ENCODE assay signal across 9 cellular contexts in the genomic region with DNA sequence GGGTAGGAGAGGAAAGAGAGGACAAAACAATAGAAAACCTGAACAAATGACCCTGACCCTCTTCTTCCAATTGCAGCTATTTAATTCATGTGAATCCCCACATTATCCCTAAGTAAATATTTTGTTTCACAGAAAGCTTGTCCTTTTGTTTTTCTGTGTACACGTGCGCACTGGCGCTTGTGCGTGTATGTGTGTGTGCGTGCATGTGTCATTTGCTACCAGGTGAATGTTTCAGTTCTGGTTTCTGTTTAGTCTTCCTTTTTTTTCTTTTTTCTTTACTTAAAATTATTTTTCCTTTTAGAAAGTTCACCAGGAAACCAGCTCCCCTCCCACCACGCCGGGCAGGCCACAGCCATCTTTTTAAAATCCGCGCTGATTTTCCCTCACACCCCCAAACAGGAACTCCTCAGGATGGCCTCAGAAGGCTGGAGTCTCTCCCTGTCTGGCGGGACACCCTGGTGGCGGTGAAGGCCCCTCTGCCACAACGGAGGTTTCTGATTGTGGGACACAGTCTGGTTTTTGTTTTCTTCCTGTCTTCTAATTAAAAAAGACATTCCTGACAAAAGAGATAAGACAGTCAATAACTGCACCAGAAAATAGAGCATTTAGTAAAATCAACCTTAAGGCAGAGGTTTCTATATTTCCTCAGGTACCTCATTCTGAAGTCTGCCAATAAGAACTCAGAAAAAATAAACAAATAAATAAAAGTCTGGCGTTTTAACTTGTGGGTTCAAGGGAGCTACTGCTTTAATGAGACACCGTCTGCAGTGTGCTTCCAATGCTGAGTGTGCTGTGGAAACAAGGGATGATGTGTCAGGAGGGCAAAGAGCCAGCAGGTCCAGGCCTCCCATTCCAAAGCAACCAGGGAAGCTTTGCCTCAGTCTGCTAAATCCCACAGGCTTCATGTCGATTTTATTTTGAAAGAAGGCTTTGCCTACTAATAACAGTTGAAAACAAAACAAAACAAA. TPM values are rescaled to one million over a fixed set of nuclear protein-coding genes. Genes with fewer than 3 reads are reported as not detected.
DNase-seq lines count a peak whose midpoint lies in the region; ATAC-seq and TF ChIP-seq lines count a peak whose summit lies in the region.
"Had no signal": no experiment of that assay in that cellular context is flagged by ENCODE, and none has a peak within 500 bp of the region (broad histone marks: within the 10 kb centered on the region; RNA-seq: fewer than 3 reads in every experiment).

No MANE protein-coding gene starts in this region.

- H3K4me1 Mint-ChIP-seq in H9: peaks cover 31 to 33% of the 10 kb centered on the region in 2 experiments

- H3K36me3 ChIP-seq in PC-3 (ENCODE audit: low read depth, low read length) (peaks cover 44% of the 10 kb centered on the region), upper lobe of right lung (peaks cover 82% of the 10 kb centered on the region), psoas muscle (ENCODE audit: insufficient read depth in 1 of 2, low read depth in 1 of 2) (peaks cover 12 to 80% of the 10 kb centered on the region in 2 donors), heart left ventricle (peaks cover 0 to 89% (median 83%) of the 10 kb centered on the region in 9 donors)

- H3K9me3 ChIP-seq in H9 (ENCODE audit: control insufficient read depth, low read depth, low read length) (no peaks in the 10 kb centered on the region), PC-3 (ENCODE audit: low read length) (no peaks in the 10 kb centered on the region), upper lobe of right lung (no peaks in the 10 kb centered on the region), psoas muscle (no peaks in the 10 kb centered on the region), heart left ventricle (no peaks in the 10 kb centered on the region)

- no peak overlapping the region for H3K4ac ChIP-seq in H9 (ENCODE audit: low read depth, low read length)

- in situ Hi-C loops in ACHN (cut with HindIII; ENCODE audit: low pct_ligation_motif_present, low pct_unique_long_range_greater_than_20kb, low sequenced_read_pairs): no loop called here

- H2BK12ac ChIP-seq in H9 (ENCODE audit: insufficient read length, low read depth, low read length): no peak overlapping the region

- intact Hi-C loops in PC-3 (cut with micrococcal nuclease): no loop called here
- intact Hi-C loops in upper lobe of right lung (cut with DNase I): no loop called here
- intact Hi-C loops in psoas muscle (cut with DNase I): no loop called here
- intact Hi-C loops in heart left ventricle (cut with DNase I): no loop called here

- DNase-seq in H9 (no peak), PC-3 (peak; percentile 15), medulla oblongata (ENCODE audit: extremely low spot score) (peak; percentile 65), upper lobe of right lung (no peak), ACHN (no peak), psoas muscle (no peak), heart left ventricle (no peak)
- DNase-seq: activated CD4-positive, alpha-beta T cell treated with anti-CD3 and anti-CD28 coated beads, Interleukin-2, amount 50 U/mL, for 48 hours had no signal

- H3K79me1 ChIP-seq in H9 (ENCODE audit: insufficient read depth, low read depth, low read length, poor library complexity, severe bottlenecking): no peaks in the 10 kb centered on the region

- POLR2A ChIA-PET in PC-3 (lab: Charles Lee; ENCODE audit: unreplicated experiment): no interaction called here

- H3K4me2 ChIP-seq in H9 (ENCODE audit: insufficient read depth, insufficient read length, low read length) (no peak overlapping the region), PC-3 (ENCODE audit: low read length) (no peak overlapping the region)

- H3K79me2 ChIP-seq in H9 (ENCODE audit: insufficient read depth, low read length) (no peaks in the 10 kb centered on the region), PC-3 (ENCODE audit: low read length) (no peaks in the 10 kb centered on the region)

- H3K9me3 Mint-ChIP-seq in H9: no peaks in the 10 kb centered on the region

- H2AK5ac ChIP-seq in H9 (ENCODE audit: insufficient read length, low read length): no peak overlapping the region

- H3K56ac ChIP-seq in H9 (ENCODE audit: insufficient read length, low read depth, low read length): no peak overlapping the region

- H3F3A ChIP-seq in PC-3 (ENCODE audit: low read length, unreplicated experiment): no peaks in the 10 kb centered on the region

- H4K20me1 ChIP-seq in H9 (ENCODE audit: control insufficient read depth, insufficient read depth, insufficient read length) (no peaks in the 10 kb centered on the region), PC-3 (ENCODE audit: low read length) (no peaks in the 10 kb centered on the region)

- no peak overlapping the region for H2BK15ac ChIP-seq in H9 (ENCODE audit: low read depth, low read length)

- no peaks in the 10 kb centered on the region for H3K23me2 ChIP-seq in H9 (ENCODE audit: insufficient read length, low read depth, low read length, poor library complexity, severe bottlenecking)

- H3K4me1 ChIP-seq in H9 (ENCODE audit: insufficient read depth, low read length): peaks cover 5% of the 10 kb centered on the region
- no peaks in the 10 kb centered on the region for H3K4me1 ChIP-seq in PC-3 (ENCODE audit: insufficient read depth, low read length)
- H3K4me1 ChIP-seq in upper lobe of right lung: no peaks in the 10 kb centered on the region
- no peaks in the 10 kb centered on the region for H3K4me1 ChIP-seq in psoas muscle
- no peaks in the 10 kb centered on the region for H3K4me1 ChIP-seq in heart left ventricle

- H2BK120ac ChIP-seq in H9 (ENCODE audit: low read depth, low read length, poor library complexity, severe bottlenecking): no peak overlapping the region

- ATAC-seq in GM18498 (IDR thresholded peaks at IDR 0.05; ENCODE audit: unreplicated experiment) (peak; percentile 60), PC-3 (no peak), upper lobe of right lung (no peak), psoas muscle (no peak), heart left ventricle (no peak)

- no peak overlapping the region for H3K4me3 ChIP-seq in PC-3 (ENCODE audit: low read length)
- H3K4me3 ChIP-seq in upper lobe of right lung: no peak overlapping the region
- no peak overlapping the region for H3K4me3 ChIP-seq in psoas muscle
- H3K4me3 ChIP-seq in heart left ventricle: no peak overlapping the region

- no peak overlapping the region for H2BK20ac ChIP-seq in H9 (ENCODE audit: low read depth, low read length, poor library complexity, severe bottlenecking)

- no peak overlapping the region for H2AFZ ChIP-seq in H9 (ENCODE audit: low read length)
- H2AFZ ChIP-seq in PC-3 (ENCODE audit: low read length): no peak overlapping the region

- no peak overlapping the region for H3T11ph ChIP-seq in H9 (ENCODE audit: low read length)

- H3K27ac ChIP-seq in H9 (ENCODE audit: insufficient read length, low read depth, low read length) (peak overlapping the region; percentile 26), PC-3 (ENCODE audit: low read length) (no peak overlapping the region), upper lobe of right lung (no peak overlapping the region), psoas muscle (no peak overlapping the region), heart left ventricle (no peak overlapping the region)

- H2BK5ac ChIP-seq in H9 (ENCODE audit: insufficient read length, low read length): no peak overlapping the region

- no peak overlapping the region for H3K23ac ChIP-seq in H9 (ENCODE audit: insufficient read length, low read depth, low read length)

- CTCF ChIA-PET in PC-3 (lab: Charles Lee): no interaction called here

- H3K27me3 ChIP-seq in H9 (ENCODE audit: insufficient read depth, low read length) (no peaks in the 10 kb centered on the region), PC-3 (ENCODE audit: low read length) (no peaks in the 10 kb centered on the region), upper lobe of right lung (no peaks in the 10 kb centered on the region), psoas muscle (ENCODE audit: insufficient read depth in 3 of 3, low read length in 2 of 3) (no peaks in the 10 kb centered on the region), heart left ventricle (no peaks in the 10 kb centered on the region)

- TF ChIP-seq POLR2A in heart left ventricle (IDR thresholded peaks at IDR 0.05): no peak

- H4K5ac ChIP-seq in H9 (ENCODE audit: insufficient read length, low read depth, low read length): no peak overlapping the region

- WGBS in H9 (ENCODE audit: extremely low coverage, insufficient read length, low lambda C conversion rate): no CpG with 5 or more reads among the region's 15 CpGs
- 73 to 77% (median 74%) methylated on average over 15 of the region's 15 CpGs for WGBS in psoas muscle, 3 donors
- WGBS in heart left ventricle, 4 donors: 69 to 76% (median 74%) methylated on average over 15 of the region's 15 CpGs

- no peak overlapping the region for H3K14ac ChIP-seq in H9 (ENCODE audit: insufficient read depth, low read length)

- H3K18ac ChIP-seq in H9 (ENCODE audit: insufficient read length, low read depth, low read length): no peak overlapping the region

- H3K27ac Mint-ChIP-seq in H9: peak overlapping the region in 2 of 3 experiments; percentile 51 to 87; a peak in 4 of 7 replicates

- no peak overlapping the region for H4K8ac ChIP-seq in H9 (replicated peaks; ENCODE audit: insufficient read length, low read depth, low read length)

- TF ChIP-seq CTCF in H9 (conservative IDR thresholded peaks at IDR 0.05): peak; percentile 44; the same call in 2 of the 3 replicates
- TF ChIP-seq CTCF in PC-3 (conservative IDR thresholded peaks at IDR 0.05; ENCODE audit: low read depth, low read length): no peak
- TF ChIP-seq CTCF in upper lobe of right lung (IDR thresholded peaks at IDR 0.05): no peak
- TF ChIP-seq CTCF in psoas muscle (IDR thresholded peaks at IDR 0.05): no peak
- TF ChIP-seq CTCF in heart left ventricle (IDR thresholded peaks at IDR 0.05): no peak

- no peaks in the 10 kb centered on the region for H3K9me2 ChIP-seq in PC-3 (replicated peaks; ENCODE audit: low read length)

- H3K27me3 Mint-ChIP-seq in H9 (ENCODE audit: low read depth): no peaks in the 10 kb centered on the region

- peaks cover 20 to 74% (median 69%) of the 10 kb centered on the region in 3 experiments for H3K36me3 Mint-ChIP-seq in H9 (ENCODE audit: insufficient read depth in 1 of 3, low read depth in 3 of 3)

- H3K9ac ChIP-seq in H9 (ENCODE audit: extremely low read depth, insufficient read length, low read length) (no peak overlapping the region), PC-3 (ENCODE audit: low read length) (no peak overlapping the region)

- no peak overlapping the region for H3K4me3 Mint-ChIP-seq in H9

- H4K91ac ChIP-seq in H9 (ENCODE audit: insufficient read length, low read depth, low read length): no peak overlapping the region

- TSS peak; percentile 40 for BruUV-seq in PC-3 (replicated peaks; lab: Mats Ljungman, UMichigan)

RNA-seq across cellular contexts. Expression of a gene that starts 17.4 kb away (rescaled TPM):
- total RNA-seq in H9 (2021): 0.70 and 0.74 TPM in 2 replicates
- 12.2 and 15.3 TPM in 2 replicates for total RNA-seq in PC-3 (2014; rRNA removed)
- 29.4 TPM for total RNA-seq in upper lobe of right lung
- 1 to 10 TPM; 1.2 to 1.6 (median 1.3) TPM for total RNA-seq in psoas muscle
- polyA plus RNA-seq in psoas muscle: under 1 TPM; 0.44 to 0.80 (median 0.78) TPM
- total RNA-seq in heart left ventricle: 10 to 100 TPM in 1 of 9 donors, 1 to 10 TPM in 8; 1.2 to 15.4 (median 1.8) TPM
- polyA plus RNA-seq in heart left ventricle: 1 to 10 TPM; 1.2 to 2.0 TPM

RNA-seq across cellular contexts. Expression of a gene that starts 44.6 kb away (rescaled TPM):
- total RNA-seq in H9 (2021) (4.8 and 5.3 TPM in 2 replicates), PC-3 (2014; rRNA removed) (3.2 and 3.4 TPM in 2 replicates), upper lobe of right lung (1.3 TPM), psoas muscle (under 1 TPM; 0.08 to 0.34 (median 0.23) TPM), heart left ventricle (1 to 10 TPM in 1 of 9 donors, under 1 TPM in 7, not detected in 1; 0.14 to 1.3 (median 0.37) TPM)
- polyA plus RNA-seq in psoas muscle (under 1 TPM; 0.03 to 0.16 (median 0.12) TPM), heart left ventricle (under 1 TPM; 0.15 to 0.23 TPM)

Comparison
In these comparisons a context has a peak if more than half of its experiments do, and no peak if none do; other contexts are left out.
1. DNase-seq: peak in PC-3 (single experiment) and medulla oblongata (single experiment); none in H9 (single experiment), upper lobe of right lung (single experiment), ACHN (single experiment), psoas muscle (0 of 2) and heart left ventricle (0 of 5).